9 cellular contexts compared by ENCODE assay signal in genomic region chr7:41720886-41721285, GRCh38. TPM values are rescaled to one million over a fixed set of nuclear protein-coding genes. Genes with fewer than 3 reads are reported as not detected.
"Had no signal": no experiment of that assay in that cellular context is flagged by ENCODE, and none has a peak within 500 bp of the region (broad histone marks: within the 10 kb centered on the region; RNA-seq: fewer than 3 reads in every experiment).

No MANE protein-coding gene starts in this region.

- FAIRE-seq: H1, H54, HTR-8/SVneo, K562 had no signal

- H2AFZ ChIP-seq: GM23338 had no signal

- DNase-seq: H9, HCEC 1CT, IMR-90 had no signal

- ATAC-seq: GM23338, K562 had no signal

- H3K9me3 Mint-ChIP-seq: GM23338, H9 had no signal

- H3K4me3 ChIP-seq: GM23338, K562 had no signal

- H3K4me3 Mint-ChIP-seq: GM23338, H9 had no signal

- H3K27ac Mint-ChIP-seq: GM23338, H9 had no signal

- H3K4me2 ChIP-seq: GM23338 had no signal

RNA-seq across cellular contexts. Expression of gene INHBA, which starts 18.0 kb away (rescaled TPM):
- total RNA-seq: HT-29 had no signal
- polyA plus RNA-seq: K562 had no signal
